10 cellular contexts compared by ENCODE assay signal in the genomic region with DNA sequence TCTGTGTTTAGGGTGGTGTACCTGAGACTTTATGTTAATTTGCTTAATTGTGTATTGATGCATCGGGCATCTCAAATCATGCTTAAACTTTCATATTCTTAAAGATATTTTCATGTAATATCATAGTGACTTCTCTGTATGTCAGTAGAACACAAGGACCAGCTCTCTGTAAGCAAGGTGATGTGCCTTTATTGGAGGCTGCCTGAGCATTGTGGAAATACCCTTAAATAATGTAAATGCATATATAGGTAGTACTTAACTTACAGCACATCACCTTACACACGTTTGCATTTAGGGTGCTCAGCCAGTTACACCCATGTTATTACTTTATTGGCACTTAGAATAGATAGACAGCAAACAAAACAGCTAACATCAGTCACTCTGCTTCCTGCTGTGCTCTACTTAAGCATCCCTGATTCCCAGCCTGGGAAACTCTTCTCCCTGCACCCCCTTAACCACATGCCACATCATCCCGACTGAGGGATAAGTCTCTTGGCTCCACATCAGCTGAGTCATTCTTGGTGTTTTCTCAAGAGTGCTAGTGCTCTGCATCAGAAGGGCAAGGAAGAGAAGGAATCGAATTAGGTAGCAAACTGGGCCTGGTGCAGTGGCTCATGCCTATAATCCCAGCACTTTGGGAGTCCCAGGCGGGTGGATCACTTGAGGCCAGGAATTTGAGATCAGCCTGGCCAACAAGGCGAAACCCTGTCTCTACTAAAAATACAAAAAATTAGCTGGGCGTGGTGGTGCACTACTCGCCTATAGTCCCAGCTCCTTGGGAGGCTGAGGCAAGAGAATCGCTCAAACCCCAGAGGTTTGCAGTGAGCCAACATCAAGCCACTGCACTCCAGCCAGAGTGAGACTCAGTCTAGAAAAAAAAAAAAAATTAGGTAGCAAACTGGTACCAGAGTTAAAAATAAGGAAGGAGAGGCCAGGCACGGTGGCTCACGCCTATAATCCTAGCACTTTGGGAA.
A peak's percentile ranks its signal among the peaks of the same experiment; 100 is the strongest.
DNase-seq lines count a peak whose midpoint lies in the region; ATAC-seq, FAIRE-seq and TF ChIP-seq lines count a peak whose summit lies in the region.
"Had no signal": no experiment of that assay in that cellular context is flagged by ENCODE, and none has a peak within 500 bp of the region (broad histone marks: within the 10 kb centered on the region; RNA-seq: fewer than 3 reads in every experiment).

No MANE protein-coding gene starts in this region.

- WGBS in A549 (ENCODE audit: missing lambda C conversion rate) = 37% methylated on average over 11 of the region's 11 CpGs
- 80% methylated on average over 11 of the region's 11 CpGs; no CpG with 5 or more reads in 1 of the 2 experiments for WGBS in H1 (ENCODE audit: extremely low coverage in 1 of 2, insufficient coverage in 1 of 2, insufficient read length in 1 of 2, insufficient replicate concordance in 2 of 2, low coverage in 1 of 2, low lambda C conversion rate in 2 of 2, missing lambda C conversion rate in 1 of 2), 2 experiments
- no CpG with 5 or more reads among the region's 11 CpGs for WGBS in mesendoderm (ENCODE audit: extremely low coverage, insufficient coverage, low lambda C conversion rate)

- no peak overlapping the region for H2BK5ac ChIP-seq in H1 (ENCODE audit: low read depth, low read length)
- H2BK5ac ChIP-seq in mesendoderm (ENCODE audit: low read length) = no peak overlapping the region

- ATAC-seq in A549 (peak; percentile 99 to 100), GM18517 (IDR thresholded peaks at IDR 0.05; ENCODE audit: unreplicated experiment) (no peak), HG03520 (IDR thresholded peaks at IDR 0.05; ENCODE audit: unreplicated experiment) (no peak), GM21717 (IDR thresholded peaks at IDR 0.05; ENCODE audit: unreplicated experiment) (no peak)

- H3K23me2 ChIP-seq in H1 (ENCODE audit: low read depth, low read length) = no peaks in the 10 kb centered on the region; the same call in 1 of the 2 replicates

- POLR2A ChIA-PET in A549 (lab: Yijun Ruan, JAX) (interaction anchor here (1.3 to 1.7 kb wide), 3 partner anchors 12 to 26 kb away, joined by 6 to 8 read pairs (median 7); no protein-coding TSS in a partner anchor), H1 (lab: Charles Lee; ENCODE audit: partially characterized antibody) (interaction anchor here (0.7 to 1.0 kb wide), 2 partner anchors 14 to 33 kb away, joined by 3 read pairs; no protein-coding TSS in a partner anchor)

- no peaks in the 10 kb centered on the region for H3K27me3 ChIP-seq in H1 (replicated peaks in 1 of 4; ENCODE audit: control insufficient read depth in 3 of 4, extremely low read depth in 1 of 4, insufficient read depth in 3 of 4, low read length in 3 of 4)
- no peaks in the 10 kb centered on the region for H3K27me3 ChIP-seq in mesendoderm (ENCODE audit: insufficient read depth, low read length, poor library complexity)
- H3K27me3 ChIP-seq: BLaER1 had no signal

- H3K4me3 ChIP-seq in A549 = no peak overlapping the region
- no peak overlapping the region for H3K4me3 ChIP-seq in H1 (ENCODE audit: extremely low read depth in 1 of 4, insufficient read depth in 2 of 4, low read depth in 3 of 4, low read length in 4 of 4)
- no peak overlapping the region for H3K4me3 ChIP-seq in mesendoderm (ENCODE audit: low read length)
- H3K4me3 ChIP-seq: BLaER1 had no signal

- H2BK120ac ChIP-seq in H1 (replicated peaks; ENCODE audit: low read depth, low read length) (no peak overlapping the region), mesendoderm (ENCODE audit: low read depth, low read length) (no peak overlapping the region)

- TF ChIP-seq EP300 in A549 (IDR thresholded peaks at IDR 0.05) (peak; percentile 39 to 71; a peak in 3 of 5 replicates), H1 (IDR thresholded peaks at IDR 0.05; ENCODE audit: borderline replicate concordance in 1 of 2, low read depth in 2 of 2, low read length in 2 of 2) (no peak)

- no peak overlapping the region for H3K14ac ChIP-seq in H1 (ENCODE audit: insufficient read length)

- no peak overlapping the region for H3K18ac ChIP-seq in H1 (ENCODE audit: extremely low read depth, low read length)
- H3K18ac ChIP-seq in mesendoderm (ENCODE audit: low read length) = no peak overlapping the region

- H2BK20ac ChIP-seq in H1 (ENCODE audit: low read length) = no peak overlapping the region

- CTCF ChIA-PET in A549 (lab: Yijun Ruan, JAX) (interaction anchor here (0.6 to 2.2 kb wide), 6 partner anchors 24 to 373 kb away, joined by 3 to 4 read pairs (median 4); no protein-coding TSS in a partner anchor), H1 (lab: Charles Lee; ENCODE audit: partially characterized antibody) (interaction anchor here (0.7 to 1.8 kb wide), 4 partner anchors 23 to 156 kb away, joined by 3 to 7 read pairs (median 3); no protein-coding TSS in a partner anchor)

- H4K8ac ChIP-seq in H1 (ENCODE audit: extremely low read depth, insufficient read depth, low read length) (no peak overlapping the region; the same call in 1 of the 2 replicates), mesendoderm (ENCODE audit: low read depth, low read length) (no peak overlapping the region)

- no peak overlapping the region; the same call in 1 of the 2 replicates for H2BK12ac ChIP-seq in H1 (ENCODE audit: low read depth, low read length)

- TF ChIP-seq CTCF in A549 (IDR thresholded peaks at IDR 0.05) (no peak), H1 (IDR thresholded peaks at IDR 0.05; ENCODE audit: control extremely low read depth in 1 of 3, insufficient read depth in 1 of 3, low read depth in 1 of 3, low read length in 3 of 3) (no peak)

- no peak overlapping the region for H4K91ac ChIP-seq in H1 (replicated peaks; ENCODE audit: insufficient read length, low read length)

- H4K20me1 ChIP-seq in H1 (replicated peaks in 1 of 2; ENCODE audit: control insufficient read depth in 1 of 2, insufficient read depth in 2 of 2, low read length in 2 of 2) = no peaks in the 10 kb centered on the region
- H4K20me1 ChIP-seq: BLaER1 had no signal

- TF ChIP-seq POLR2A in A549 (IDR thresholded peaks at IDR 0.05; ENCODE audit: low read length) (no peak), H1 (IDR thresholded peaks at IDR 0.05; ENCODE audit: control extremely low read depth in 1 of 2, low read depth in 2 of 2, low read length in 2 of 2) (no peak)

- no peak overlapping the region for H4K5ac ChIP-seq in H1 (ENCODE audit: insufficient read length, low read depth, low read length)
- no peak overlapping the region for H4K5ac ChIP-seq in mesendoderm (ENCODE audit: low read length)

- no peak overlapping the region for H2AFZ ChIP-seq in H1 (ENCODE audit: low read length)

- H3K4me2 ChIP-seq in A549 (peak overlapping the region; percentile 49), H1 (ENCODE audit: insufficient read depth in 1 of 2, low read depth in 2 of 2, low read length in 2 of 2) (no peak overlapping the region), mesendoderm (ENCODE audit: low read length) (no peak overlapping the region)
- H3K4me2 ChIP-seq: BLaER1 had no signal

- H3K79me2 ChIP-seq in H1 (ENCODE audit: control insufficient read depth in 1 of 2, insufficient read depth in 2 of 2, low read length in 2 of 2) (no peaks in the 10 kb centered on the region), mesendoderm (ENCODE audit: control insufficient read depth, insufficient read depth, low read length) (no peaks in the 10 kb centered on the region)

- no peak overlapping the region for H2AK5ac ChIP-seq in H1 (ENCODE audit: low read depth, low read length)
- H2AK5ac ChIP-seq in mesendoderm (ENCODE audit: low read length) = no peak overlapping the region

- no peak overlapping the region for H3K23ac ChIP-seq in H1 (ENCODE audit: insufficient read length)
- no peak overlapping the region for H3K23ac ChIP-seq in mesendoderm (ENCODE audit: low read length)

- no peak overlapping the region for H3K56ac ChIP-seq in H1 (replicated peaks; ENCODE audit: insufficient read length, low read depth, low read length)
- H3K56ac ChIP-seq in mesendoderm (ENCODE audit: low read length) = no peak overlapping the region

- H3K4me1 ChIP-seq in A549 (peaks cover 73% of the 10 kb centered on the region), H1 (replicated peaks in 1 of 4; ENCODE audit: control insufficient read depth in 3 of 4, insufficient read depth in 4 of 4, low read length in 3 of 4) (peaks cover 0 to 6% (median 1%) of the 10 kb centered on the region in 4 experiments; a peak in 1 of 7 replicates), mesendoderm (ENCODE audit: control insufficient read depth, low read depth, low read length) (no peaks in the 10 kb centered on the region)

- no peak overlapping the region for H2BK15ac ChIP-seq in H1 (ENCODE audit: low read length)
- H2BK15ac ChIP-seq in mesendoderm (replicated peaks; ENCODE audit: low read depth) = no peak overlapping the region

- peak; percentile 75 to 96 for DNase-seq in A549 (ENCODE audit: low read depth in 1 of 2, low spot score in 1 of 2)
- peak; percentile 59 for DNase-seq in LoVo (ENCODE audit: low spot score)
- DNase-seq in H1 (ENCODE audit: low read depth in 1 of 2, low spot score in 2 of 2) = no peak
- DNase-seq in mesendoderm = peak; percentile 90
- no peak for DNase-seq in NCI-H1930 (lab: John Stamatoyannopoulos, UW)
- DNase-seq: NCI-H1092 treated with DMSO at 0.1 percent for 48 hours had no signal

- H3K79me1 ChIP-seq in H1 (ENCODE audit: low read depth, low read length) = no peaks in the 10 kb centered on the region
- H3K79me1 ChIP-seq in mesendoderm (ENCODE audit: low read length) = no peaks in the 10 kb centered on the region

- H3K9ac ChIP-seq in H1 (replicated peaks in 1 of 4; ENCODE audit: extremely low read depth in 1 of 4, low read depth in 3 of 4, low read length in 3 of 4) (no peak overlapping the region), mesendoderm (ENCODE audit: low read length) (no peak overlapping the region)
- H3K9ac ChIP-seq: BLaER1 had no signal

- FAIRE-seq in A549 (lab: Jason Lieb, UNC) (no peak), H1 (lab: Jason Lieb, UNC) (peak; percentile 85)

- no peak overlapping the region for H3K4ac ChIP-seq in H1 (replicated peaks; ENCODE audit: insufficient read length, low read depth, low read length)
- no peak overlapping the region for H3K4ac ChIP-seq in mesendoderm (ENCODE audit: low read depth, low read length)

- peak in 1 of 2 experiments; percentile 42; a peak in 2 of 5 replicates for TF ChIP-seq RAD21 in A549 (conservative IDR thresholded peaks at IDR 0.05 in 1 of 2, IDR thresholded peaks at IDR 0.05 in 1 of 2)
- no peak for TF ChIP-seq RAD21 in H1 (IDR thresholded peaks at IDR 0.05 in 1 of 2, conservative IDR thresholded peaks at IDR 0.05 in 1 of 2; ENCODE audit: low read depth in 2 of 2, low read length in 2 of 2)

- H3K9me3 ChIP-seq in A549 (peaks cover 3% of the 10 kb centered on the region; the same call in 1 of the 3 replicates), H1 (ENCODE audit: insufficient read depth in 2 of 2, low read depth in 1 of 2, low read length in 1 of 2) (peaks cover 0 to 3% of the 10 kb centered on the region in 2 experiments; a peak in 1 of 4 replicates)

- H3K27ac ChIP-seq in A549 = peak overlapping the region; percentile 90 to 91
- no peak overlapping the region for H3K27ac ChIP-seq in H1 (ENCODE audit: low read depth, low read length)
- H3K27ac ChIP-seq in mesendoderm (ENCODE audit: low read depth, low read length) = no peak overlapping the region
- H3K27ac ChIP-seq: BLaER1 had no signal

- H3K36me3 ChIP-seq in H1 (ENCODE audit: control insufficient read depth in 2 of 4, insufficient read depth in 4 of 4, low read length in 3 of 4) (no peaks in the 10 kb centered on the region), mesendoderm (ENCODE audit: control insufficient read depth, insufficient read depth, low read length) (no peaks in the 10 kb centered on the region)

Comparison
In these comparisons a context has a peak if more than half of its experiments do, and no peak if none do; other contexts are left out.
1. ATAC-seq: peak in A549 (2 of 2); none in GM18517 (single experiment), HG03520 (single experiment) and GM21717 (single experiment).
2. DNase-seq: peak in A549 (2 of 2), LoVo (single experiment) and mesendoderm (single experiment); none in H1 (0 of 2) and NCI-H1930 (0 of 2).
3. H3K27ac ChIP-seq: peak in A549 (2 of 2); none in H1 (single experiment) and mesendoderm (single experiment).
4. Of the 18 proteins assayed by ChIP-seq in both H1 and A549: peak only in H1: none; only in A549: CEBPB, E2F6, EP300, JUN and USF2; in both: MAFK and MAX; in neither: 10; mixed calls (peak in some experiments, not most) for 1.